In the genomic region with DNA sequence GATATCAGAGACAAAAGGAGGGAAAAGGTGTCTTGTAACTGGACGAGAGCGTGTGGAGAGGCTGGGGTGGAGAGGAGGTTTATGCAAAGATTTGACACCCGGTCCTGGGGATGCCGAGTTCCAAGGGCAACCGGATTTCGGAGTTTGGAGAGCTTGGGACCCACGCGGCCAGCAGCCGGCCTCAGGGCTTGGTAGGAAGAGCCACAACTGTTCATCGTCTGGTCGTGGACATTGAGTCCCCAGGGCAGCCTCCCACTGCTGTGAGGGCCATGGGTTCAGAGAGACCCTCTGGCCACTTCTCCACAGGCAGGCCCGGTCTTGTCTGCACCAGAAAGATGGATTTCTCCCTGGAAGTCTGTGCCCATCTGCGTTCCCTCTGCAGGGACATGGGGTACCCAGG, we compare ENCODE assay signal across 23 cellular contexts. TPM values are rescaled to one million over a fixed set of nuclear protein-coding genes. Genes with fewer than 3 reads are reported as not detected.
"Had no signal": no experiment of that assay in that cellular context is flagged by ENCODE, and none has a peak within 500 bp of the region (broad histone marks: within the 10 kb centered on the region; RNA-seq: fewer than 3 reads in every experiment).

No MANE protein-coding gene starts in this region.

- H3K9me3 ChIP-seq: SK-N-SH had no signal

- H3K4me2 ChIP-seq: KMS-11, SK-N-SH had no signal

- DNase-seq: Kasumi-1, MM.1S, NCI-H1092 treated with DMSO at 0.1 percent for 48 hours, NCI-H1436, NCI-H187, NCI-H2029, NCI-H2081 treated with DMSO at 0.1 percent for 48 hours, NCI-H2171, NCI-H226, NCI-H446, NCI-H510A, NCI-H524 treated with DMSO at 0.1 percent for 48 hours, NCI-H69, NCI-H774, RPMI8226, SHP77, SK-N-SH had no signal

- H3K9ac ChIP-seq: KMS-11, SK-N-SH had no signal

- ATAC-seq: K562 had no signal

- H3K4me3 Mint-ChIP-seq: IgD-negative memory B cell had no signal

- H3K27ac ChIP-seq: HL-60, KMS-11 had no signal

- H3K4me3 ChIP-seq: K562 had no signal

RNA-seq across cellular contexts. Expression of a gene that starts 46.8 kb away (rescaled TPM):
- total RNA-seq: K562, M059J, SK-MEL-5 had no signal
- polyA plus RNA-seq: IgD-negative memory B cell, K562, SK-N-SH had no signal
